In genomic region chr15:64950888-64951287, GRCh38 we compare ENCODE assay signal across 1 cellular context.
TF ChIP-seq lines count a peak whose summit lies in the region.

No MANE protein-coding gene starts in this region.

TF ChIP-seq in K562, 482 proteins besides CTCF, POLR2A, EP300 and RAD21 (continued from another document and continues in another):
- TF ChIP-seq CHD7 (IDR thresholded peaks at IDR 0.05; ENCODE audit: low read depth, low read length) (no peak), RFX5 (IDR thresholded peaks at IDR 0.05; ENCODE audit: low read depth, low read length) (no peak), ZMIZ1 (IDR thresholded peaks at IDR 0.05; ENCODE audit: low read depth in 2 of 2, low read length in 2 of 2) (no peak), HNRNPUL1 (IDR thresholded peaks at IDR 0.05; ENCODE audit: low read length) (no peak), CREB3 (tag; conservative IDR thresholded peaks at IDR 0.05; ENCODE audit: low read depth) (no peak), ZNF134 (CRISPR knock-in tag; conservative IDR thresholded peaks at IDR 0.05) (no peak), MTA2 (IDR thresholded peaks at IDR 0.05; ENCODE audit: low read depth) (no peak), FOS (IDR thresholded peaks at IDR 0.05; ENCODE audit: extremely low read depth, insufficient read length) (no peak), L3MBTL2 (IDR thresholded peaks at IDR 0.05) (peak; percentile 52), ZNF239 (CRISPR knock-in tag; IDR thresholded peaks at IDR 0.05) (no peak), CREM (IDR thresholded peaks at IDR 0.05; ENCODE audit: low read depth) (no peak), PHB2 (IDR thresholded peaks at IDR 0.05; ENCODE audit: low read depth) (no peak), ILK (tag; IDR thresholded peaks at IDR 0.05; ENCODE audit: borderline replicate concordance, low read depth) (no peak), SNAPC5 (CRISPR knock-in tag; IDR thresholded peaks at IDR 0.05) (no peak), HMBOX1 (IDR thresholded peaks at IDR 0.05) (no peak), ZBTB34 (CRISPR knock-in tag; IDR thresholded peaks at IDR 0.05) (no peak), PCBP1 (IDR thresholded peaks at IDR 0.05; ENCODE audit: low read depth, low read length, poor library complexity, severe bottlenecking) (no peak), EZH2 (IDR thresholded peaks at IDR 0.05; ENCODE audit: borderline replicate concordance, low read depth, low read length) (no peak), SP2 (IDR thresholded peaks at IDR 0.05; ENCODE audit: extremely low read depth, low read depth, low read length, poor library complexity, severe bottlenecking) (no peak), ARNT (IDR thresholded peaks at IDR 0.05) (no peak), RUNX1 (IDR thresholded peaks at IDR 0.05; ENCODE audit: low read depth) (no peak), TAF7 (tag; IDR thresholded peaks at IDR 0.05) (no peak)
